ENCODE assay signal across 36 cellular contexts in the genomic region with DNA sequence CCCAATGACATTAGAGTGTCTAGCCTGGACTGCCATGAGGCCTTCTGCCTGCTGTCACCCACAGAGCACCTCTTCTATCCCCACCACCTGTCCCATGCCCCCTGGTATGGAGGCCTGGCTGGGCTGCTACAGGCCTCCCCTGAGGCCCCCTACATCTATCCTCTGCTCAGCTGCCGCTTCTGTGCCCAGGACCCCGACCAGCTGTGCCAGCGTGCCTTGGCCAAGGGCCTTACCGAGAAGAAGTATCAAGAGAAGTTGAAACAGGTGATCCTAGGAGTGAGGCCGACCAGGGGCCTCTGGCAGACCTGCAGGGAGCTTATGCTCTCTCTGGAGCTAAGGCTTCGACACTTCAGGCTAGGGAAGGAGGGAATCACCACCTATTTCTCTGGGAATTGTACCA. TPM values are rescaled to one million over a fixed set of nuclear protein-coding genes. Genes with fewer than 3 reads are reported as not detected.
"Had no signal": no experiment of that assay in that cellular context is flagged by ENCODE, and none has a peak within 500 bp of the region (broad histone marks: within the 10 kb centered on the region; RNA-seq: fewer than 3 reads in every experiment).

No MANE protein-coding gene starts in this region.

- H3K4me3 ChIP-seq: body of pancreas, breast epithelium had no signal

- H3K27me3 Mint-ChIP-seq: activated B cell treated with CpG ODN at 0.5 μM for 24 hours; activated CD4-positive, alpha-beta memory T cell treated with anti-CD3 and anti-CD28 coated beads for 36 hours; activated CD4-positive, alpha-beta T cell treated with anti-CD3 and anti-CD28 coated beads, Interleukin-2, amount 10 ng/mL, durations not matched to agents 24 days and 14 days; activated CD8-positive, alpha-beta T cell treated with anti-CD3 and anti-CD28 coated beads for 36 hours; activated naive CD4-positive, alpha-beta T cell treated with anti-CD3 and anti-CD28 coated beads, Interleukin-2, amount 10 ng/mL, durations not matched to agents 7 days and 5 days; activated naive CD4-positive, alpha-beta T cell treated with anti-CD3 and anti-CD28 coated beads, Interleukin-2, amount 50 U/mL, for 24 hours; activated naive CD8-positive, alpha-beta T cell; activated naive CD8-positive, alpha-beta T cell treated with anti-CD3 and anti-CD28 coated beads, Interleukin-2, amount 10 ng/mL, durations not matched to agents 7 days and 5 days; activated naive CD8-positive, alpha-beta T cell treated with anti-CD3 and anti-CD28 coated beads, Interleukin-2, amount 50 U/mL, for 24 hours had no signal

- H3K4me1 Mint-ChIP-seq: activated B cell treated with CpG ODN at 0.5 μM for 24 hours; activated CD4-positive, alpha-beta T cell treated with anti-CD3 and anti-CD28 coated beads, Interleukin-2, amount 10 ng/mL, durations not matched to agents 24 days and 14 days; activated naive CD4-positive, alpha-beta T cell treated with anti-CD3 and anti-CD28 coated beads, Interleukin-2, amount 10 ng/mL, durations not matched to agents 7 days and 5 days; activated naive CD4-positive, alpha-beta T cell treated with anti-CD3 and anti-CD28 coated beads, Interleukin-2, amount 50 U/mL, for 24 hours; activated naive CD8-positive, alpha-beta T cell treated with anti-CD3 and anti-CD28 coated beads, Interleukin-2, amount 10 ng/mL, durations not matched to agents 7 days and 5 days; activated naive CD8-positive, alpha-beta T cell treated with anti-CD3 and anti-CD28 coated beads, Interleukin-2, amount 50 U/mL, for 24 hours had no signal

- H3K36me3 ChIP-seq: brain microvascular endothelial cell, breast epithelium had no signal

- H3K27me3 ChIP-seq: body of pancreas, brain microvascular endothelial cell, breast epithelium had no signal

- H3K36me3 Mint-ChIP-seq: activated CD4-positive, alpha-beta memory T cell treated with anti-CD3 and anti-CD28 coated beads for 36 hours; activated naive CD4-positive, alpha-beta T cell treated with anti-CD3 and anti-CD28 coated beads, Interleukin-2, amount 10 ng/mL, durations not matched to agents 7 days and 5 days; activated naive CD4-positive, alpha-beta T cell treated with anti-CD3 and anti-CD28 coated beads, Interleukin-2, amount 50 U/mL, for 24 hours; activated naive CD8-positive, alpha-beta T cell treated with anti-CD3 and anti-CD28 coated beads, Interleukin-2, amount 10 ng/mL, durations not matched to agents 7 days and 5 days had no signal

- ATAC-seq: activated CD4-positive, CD25-positive, alpha-beta regulatory T cell treated with anti-CD3 and anti-CD28 coated beads, Interleukin-2, amount 50 U/mL, for 24 hours; activated CD8-positive, alpha-beta T cell treated with anti-CD3 and anti-CD28 coated beads for 36 hours; activated naive CD8-positive, alpha-beta T cell treated with anti-CD3 and anti-CD28 coated beads, Interleukin-2, amount 50 U/mL, for 24 hours; body of pancreas had no signal

- DNase-seq: activated B cell treated with CpG ODN at 0.5 μM for 24 hours; activated CD4-positive, alpha-beta memory T cell treated with anti-CD3 and anti-CD28 coated beads for 36 hours; activated CD4-positive, alpha-beta T cell treated with anti-CD3 and anti-CD28 coated beads for 4 hours; activated CD4-positive, alpha-beta T cell treated with anti-CD3 and anti-CD28 coated beads, Interleukin-2, amount 10 ng/mL, durations not matched to agents 24 days and 14 days; activated CD4-positive, alpha-beta T cell treated with anti-CD3 and anti-CD28 coated beads, Interleukin-2, amount 50 U/mL, for 1 hour; activated CD4-positive, alpha-beta T cell treated with anti-CD3 and anti-CD28 coated beads, Interleukin-2, amount 50 U/mL, for 4 hours; activated CD8-positive, alpha-beta memory T cell treated with anti-CD3 and anti-CD28 coated beads, Interleukin-2, amount 50 U/mL, for 4 hours; activated CD8-positive, alpha-beta T cell treated with anti-CD3 and anti-CD28 coated beads for 36 hours; activated effector memory CD4-positive, alpha-beta T cell treated with Interleukin-2 at 50 U/mL for 16 hours; activated gamma-delta T cell; activated naive CD4-positive, alpha-beta T cell treated with anti-CD3 and anti-CD28 coated beads, Interleukin-2, amount 10 ng/mL, durations not matched to agents 7 days and 5 days; activated naive CD4-positive, alpha-beta T cell treated with Interleukin-2 at 50 U/mL for 16 hours; activated naive CD8-positive, alpha-beta T cell treated with anti-CD3 and anti-CD28 coated beads, Interleukin-2, amount 10 ng/mL, durations not matched to agents 7 days and 5 days; activated naive CD8-positive, alpha-beta T cell treated with anti-CD3 and anti-CD28 coated beads, Interleukin-2, amount 50 U/mL, for 24 hours; activated T-cell treated with anti-CD3 and anti-CD28 coated beads for 4 hours; activated T-cell treated with anti-CD3 and anti-CD28 coated beads, Interleukin-2, amount 50 U/mL, for 1 hour; activated T-cell treated with anti-CD3 and anti-CD28 coated beads, Interleukin-2, amount 50 U/mL, for 48 hours; amygdala; anterior cingulate cortex; body of pancreas; brain microvascular endothelial cell; central memory CD4-positive, alpha-beta T cell; SW 1271; T-helper 1 cell; T-helper 2 cell; T-helper 9 cell had no signal

- H3K4me3 Mint-ChIP-seq: activated B cell treated with CpG ODN at 0.5 μM for 24 hours; activated CD4-positive, alpha-beta memory T cell treated with anti-CD3 and anti-CD28 coated beads for 36 hours; activated CD4-positive, alpha-beta T cell treated with anti-CD3 and anti-CD28 coated beads, Interleukin-2, amount 10 ng/mL, durations not matched to agents 24 days and 14 days; activated CD8-positive, alpha-beta T cell treated with anti-CD3 and anti-CD28 coated beads for 36 hours; activated naive CD4-positive, alpha-beta T cell treated with anti-CD3 and anti-CD28 coated beads, Interleukin-2, amount 10 ng/mL, durations not matched to agents 7 days and 5 days; activated naive CD4-positive, alpha-beta T cell treated with anti-CD3 and anti-CD28 coated beads, Interleukin-2, amount 50 U/mL, for 24 hours; activated naive CD8-positive, alpha-beta T cell; activated naive CD8-positive, alpha-beta T cell treated with anti-CD3 and anti-CD28 coated beads, Interleukin-2, amount 10 ng/mL, durations not matched to agents 7 days and 5 days; activated naive CD8-positive, alpha-beta T cell treated with anti-CD3 and anti-CD28 coated beads, Interleukin-2, amount 50 U/mL, for 24 hours; T-helper 1 cell treated with Interleukin-12 subunit alpha and Interleukin-12 subunit beta and Interleukin-4 antibody, amounts not matched to agents 30 μg/mL and 1 μg/mL, for 36 hours; T-helper 2 cell treated with Interferon-gamma antibody and Interleukin-4, amounts not matched to agents 5 μg/mL and 100 μg/mL, for 36 hours had no signal

- H3K4me1 ChIP-seq: body of pancreas, breast epithelium had no signal

- H3K27ac ChIP-seq: body of pancreas, brain microvascular endothelial cell, breast epithelium, VCaP had no signal

RNA-seq across cellular contexts. Expression of gene TECRL, which starts 21.7 kb away (rescaled TPM):
- total RNA-seq: activated B cell treated with CpG ODN at 0.5 μM for 24 hours; activated CD4-positive, alpha-beta memory T cell treated with anti-CD3 and anti-CD28 coated beads for 36 hours; activated CD4-positive, alpha-beta T cell treated with anti-CD3 and anti-CD28 coated beads, Interleukin-2, amount 10 ng/mL, durations not matched to agents 24 days and 14 days; activated CD8-positive, alpha-beta memory T cell treated with anti-CD3 and anti-CD28 coated beads for 36 hours; activated CD8-positive, alpha-beta T cell treated with anti-CD3 and anti-CD28 coated beads for 36 hours; activated naive CD8-positive, alpha-beta T cell treated with anti-CD3 and anti-CD28 coated beads, Interleukin-2, amount 10 ng/mL, durations not matched to agents 7 days and 5 days; activated T-helper 2 cell treated with anti-CD3 and anti-CD28 coated beads, Interferon-gamma antibody, Interleukin-2, Interleukin-4, amounts not matched to agents 10 μg/mL and 5 μg/mL and 100 μg/mL, durations not matched to agents 14 hours and 24 hours and 36 hours; astrocyte; body of pancreas; breast epithelium had no signal
